33 cellular contexts compared by ENCODE assay signal in genomic region chr4:115763051-115763450, GRCh38.
"Had no signal": no experiment of that assay in that cellular context is flagged by ENCODE, and none has a peak within 500 bp of the region (broad histone marks: within the 10 kb centered on the region; RNA-seq: fewer than 3 reads in every experiment).

No MANE protein-coding gene starts in this region.

- H3K27me3 Mint-ChIP-seq: activated B cell treated with CpG ODN at 0.5 μM for 24 hours; activated CD8-positive, alpha-beta T cell treated with anti-CD3 and anti-CD28 coated beads for 36 hours; activated naive CD8-positive, alpha-beta T cell; activated T-helper 17 cell treated with anti-CD3 and anti-CD28 coated beads, Interleukin-2, amount 50 U/mL, for 72 hours; T-helper 17 cell had no signal

- H3K36me3 ChIP-seq: brain microvascular endothelial cell, esophagus squamous epithelium, WERI-Rb-1 had no signal

- FAIRE-seq: astrocyte, colon, endometrium, endothelial cell of umbilical vein, frontal cortex had no signal

- H3K4me1 ChIP-seq: esophagus squamous epithelium had no signal

- H3K4me3 Mint-ChIP-seq: activated B cell treated with CpG ODN at 0.5 μM for 24 hours; activated CD8-positive, alpha-beta T cell treated with anti-CD3 and anti-CD28 coated beads for 36 hours; activated naive CD8-positive, alpha-beta T cell; activated T-cell treated with anti-CD3 and anti-CD28 coated beads, Interleukin-2, amount 50 U/mL, for 4 hours; activated T-helper 17 cell treated with anti-CD3 and anti-CD28 coated beads, Interleukin-2, amount 50 U/mL, for 72 hours; T-helper 17 cell; T-helper 2 cell treated with Interferon-gamma antibody and Interleukin-4, amounts not matched to agents 5 μg/mL and 100 μg/mL, for 36 hours had no signal

- H3K27ac ChIP-seq: brain microvascular endothelial cell, esophagus squamous epithelium, WERI-Rb-1 had no signal

- ATAC-seq: activated CD4-positive, CD25-positive, alpha-beta regulatory T cell treated with anti-CD3 and anti-CD28 coated beads, Interleukin-2, amount 50 U/mL, for 24 hours; activated CD8-positive, alpha-beta T cell treated with anti-CD3 and anti-CD28 coated beads for 36 hours; activated T-cell treated with anti-CD3 and anti-CD28 coated beads, Interleukin-2, amount 50 U/mL, for 4 hours; activated T-helper 17 cell treated with anti-CD3 and anti-CD28 coated beads, Interleukin-2, amount 50 U/mL, for 72 hours; T-helper 17 cell had no signal

- DNase-seq: activated B cell treated with CpG ODN at 0.5 μM for 24 hours; activated CD4-positive, alpha-beta T cell treated with anti-CD3 and anti-CD28 coated beads for 48 hours; activated CD4-positive, alpha-beta T cell treated with anti-CD3 and anti-CD28 coated beads, Interleukin-2, amount 50 U/mL, for 1 hour; activated CD4-positive, alpha-beta T cell treated with anti-CD3 and anti-CD28 coated beads, Interleukin-2, amount 50 U/mL, for 48 hours; activated CD8-positive, alpha-beta memory T cell treated with anti-CD3 and anti-CD28 coated beads for 24 hours; activated CD8-positive, alpha-beta T cell treated with anti-CD3 and anti-CD28 coated beads for 36 hours; activated effector memory CD4-positive, alpha-beta T cell treated with Interleukin-2 at 50 U/mL for 16 hours; activated gamma-delta T cell treated with Interleukin-2 at 50 U/mL for 16 hours; activated naive CD4-positive, alpha-beta T cell treated with anti-CD3 and anti-CD28 coated beads, Interleukin-2, amount 50 U/mL, for 16 hours; activated naive CD4-positive, alpha-beta T cell treated with Interleukin-2 at 50 U/mL for 16 hours; activated T-cell treated with anti-CD3 and anti-CD28 coated beads, Interleukin-2, amount 50 U/mL, for 4 hours; amniotic stem cell; anterior cingulate cortex; brain microvascular endothelial cell; caudate nucleus; cortex of kidney; dermis blood vessel endothelial cell; effector CD8-positive, alpha-beta T cell; esophagus squamous epithelium; head of caudate nucleus; T-helper 1 cell; T-helper 17 cell; T1000; WERI-Rb-1 had no signal

- H3K4me1 Mint-ChIP-seq: activated B cell treated with CpG ODN at 0.5 μM for 24 hours; activated T-helper 17 cell treated with anti-CD3 and anti-CD28 coated beads, Interleukin-2, amount 50 U/mL, for 72 hours; T-helper 17 cell had no signal

- H3K4me3 ChIP-seq: esophagus squamous epithelium had no signal

- H3K27me3 ChIP-seq: brain microvascular endothelial cell, esophagus squamous epithelium had no signal

- H3K9me3 Mint-ChIP-seq: activated B cell treated with CpG ODN at 0.5 μM for 24 hours; T-helper 2 cell treated with Interferon-gamma antibody and Interleukin-4, amounts not matched to agents 5 μg/mL and 100 μg/mL, for 36 hours had no signal

- H3K36me3 Mint-ChIP-seq: activated naive CD8-positive, alpha-beta T cell had no signal

- H3K27ac Mint-ChIP-seq: activated B cell treated with CpG ODN at 0.5 μM for 24 hours; activated CD8-positive, alpha-beta T cell treated with anti-CD3 and anti-CD28 coated beads for 36 hours; activated naive CD8-positive, alpha-beta T cell; activated T-helper 17 cell treated with anti-CD3 and anti-CD28 coated beads, Interleukin-2, amount 50 U/mL, for 72 hours; T-helper 17 cell; T-helper 2 cell treated with Interferon-gamma antibody and Interleukin-4, amounts not matched to agents 5 μg/mL and 100 μg/mL, for 36 hours had no signal
